In genomic region chr5:14486486-14486885, GRCh38 we compare ENCODE assay signal across 27 cellular contexts.
"Had no signal": no experiment of that assay in that cellular context is flagged by ENCODE, and none has a peak within 500 bp of the region (broad histone marks: within the 10 kb centered on the region; RNA-seq: fewer than 3 reads in every experiment).

No MANE protein-coding gene starts in this region.

- H3K27ac ChIP-seq: gastroesophageal sphincter, heart right ventricle, left lung, neutrophil, parathyroid adenoma, right atrium auricular region, testis, tibial artery had no signal

- H3K27ac Mint-ChIP-seq: effector memory CD8-positive, alpha-beta T cell; mesothelial cell of epicardium; naive B cell; natural killer cell treated with Interleukin-12 subunit alpha and Interleukin-12 subunit beta and Interleukin-15 and Interleukin-18, amount 100 ng/mL, for 72 hours; progenitor cell of endocrine pancreas; stimulated activated memory B cell treated with anti-CD40 and anti-IgM and Interleukin-4, amounts not matched to agents 10 μg/mL and 1 μg/mL and 100 μg/mL, for 72 hours; type B pancreatic cell had no signal

- H3K27me3 ChIP-seq: gastroesophageal sphincter, heart right ventricle, left lung, neutrophil, right atrium auricular region, testis, tibial artery had no signal

- H3K4me1 Mint-ChIP-seq: mesothelial cell of epicardium; neural crest cell; stimulated activated memory B cell treated with anti-CD40 and anti-IgM and Interleukin-4, amounts not matched to agents 10 μg/mL and 1 μg/mL and 100 μg/mL, for 72 hours had no signal

- H3K4me1 ChIP-seq: parathyroid adenoma, tibial artery had no signal

- H3K27me3 Mint-ChIP-seq: effector memory CD8-positive, alpha-beta T cell; naive B cell; natural killer cell treated with Interleukin-12 subunit alpha and Interleukin-12 subunit beta and Interleukin-15 and Interleukin-18, amount 100 ng/mL, for 72 hours; progenitor cell of endocrine pancreas; stimulated activated memory B cell treated with anti-CD40 and anti-IgM and Interleukin-4, amounts not matched to agents 10 μg/mL and 1 μg/mL and 100 μg/mL, for 72 hours; type B pancreatic cell had no signal

- H3K9me3 Mint-ChIP-seq: effector memory CD8-positive, alpha-beta T cell; mesothelial cell of epicardium; naive B cell; neural crest cell; stimulated activated memory B cell treated with anti-CD40 and anti-IgM and Interleukin-4, amounts not matched to agents 10 μg/mL and 1 μg/mL and 100 μg/mL, for 72 hours; type B pancreatic cell had no signal

- DNase-seq: cortex of kidney; effector memory CD8-positive, alpha-beta T cell; foreskin fibroblast; glutamatergic neuron; heart right ventricle; hippocampal formation; left cardiac atrium; left lung; mesenchymal stem cell; mucosa of descending colon; naive B cell; stimulated activated CD4-positive, alpha-beta T cell treated with anti-CD3 and anti-CD28 coated beads, Interleukin-4, amount 100 ng/mL, for 4 hours; stimulated activated naive CD8-positive, alpha-beta T cell treated with anti-CD3 and anti-CD28 coated beads, Interleukin-15, Interleukin-2, amounts not matched to agents 100 U/mL and 50 U/mL, for 24 hours; substantia nigra; testis; tibial artery had no signal

- H3K4me3 Mint-ChIP-seq: effector memory CD8-positive, alpha-beta T cell; mesothelial cell of epicardium; naive B cell; natural killer cell treated with Interleukin-12 subunit alpha and Interleukin-12 subunit beta and Interleukin-15 and Interleukin-18, amount 100 ng/mL, for 72 hours; neural crest cell; stimulated activated memory B cell treated with anti-CD40 and anti-IgM and Interleukin-4, amounts not matched to agents 10 μg/mL and 1 μg/mL and 100 μg/mL, for 72 hours; type B pancreatic cell had no signal

- H3K9me3 ChIP-seq: gastroesophageal sphincter, heart right ventricle, left lung, mucosa of descending colon, neutrophil, right atrium auricular region, testis, tibial artery had no signal

- ATAC-seq: effector memory CD8-positive, alpha-beta T cell; gastroesophageal sphincter; heart right ventricle; left cardiac atrium; left lung; mucosa of descending colon; natural killer cell treated with Interleukin-12 subunit alpha and Interleukin-12 subunit beta and Interleukin-15 and Interleukin-18, amount 100 ng/mL, for 72 hours; sciatic nerve; stimulated activated naive CD8-positive, alpha-beta T cell treated with anti-CD3 and anti-CD28 coated beads, Interleukin-15, Interleukin-2, amounts not matched to agents 100 U/mL and 50 U/mL, for 24 hours had no signal

- H3K4me3 ChIP-seq: gastroesophageal sphincter, heart right ventricle, left lung, mucosa of descending colon, right atrium auricular region, testis, tibial artery had no signal

- H3K36me3 ChIP-seq: neutrophil had no signal
